Comparison of ENCODE assay signal across 7 cellular contexts in the genomic region with DNA sequence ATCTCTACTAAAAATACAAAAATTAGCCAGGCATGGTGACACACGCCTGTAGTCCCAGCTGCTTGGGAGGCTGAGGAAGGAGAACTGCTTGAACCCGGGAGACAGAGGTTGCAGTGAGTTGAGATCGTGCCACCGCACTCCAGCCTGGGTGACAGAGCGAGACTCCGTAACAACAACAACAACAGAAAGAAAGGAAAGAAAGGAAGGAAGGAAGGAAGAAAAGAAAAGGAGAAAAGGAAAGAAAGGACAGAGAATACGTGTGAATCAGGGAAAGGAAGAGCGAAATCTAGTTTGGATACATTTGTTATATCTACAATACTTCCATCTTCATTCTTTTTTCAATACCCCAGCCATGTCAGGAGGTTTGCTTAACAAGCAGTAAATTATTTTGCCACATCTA. TPM values are rescaled to one million over a fixed set of nuclear protein-coding genes. Genes with fewer than 3 reads are reported as not detected.
DNase-seq lines count a peak whose midpoint lies in the region; ATAC-seq and TF ChIP-seq lines count a peak whose summit lies in the region.
"Not testable (repeated sequence)": the region's sequence is repeated elsewhere in the genome, so short reads cannot be mapped to it uniquely, and the experiment has no call there.

No MANE protein-coding gene starts in this region.

- not testable (repeated sequence) for H3K27ac ChIP-seq in CD4-positive, CD25-positive, alpha-beta regulatory T cell (ENCODE audit: insufficient read depth, low read length, poor library complexity, severe bottlenecking)
- peak overlapping the region; percentile 96 for H3K27ac ChIP-seq in Karpas-422 (ENCODE audit: low read length)
- H3K27ac ChIP-seq in SU-DHL-6 (ENCODE audit: low read depth, low read length), result 0 out of 2 replicates have a peak overlapping the region, but pooled peaks have one; percentile 72

- H3K4me3 Mint-ChIP-seq in CD4-positive, CD25-positive, alpha-beta regulatory T cell, result peak overlapping the region in 2 of 4 donors; percentile 38 to 48
- not testable (repeated sequence) for H3K4me3 Mint-ChIP-seq in activated CD8-positive, alpha-beta T cell treated with anti-CD3 and anti-CD28 coated beads, Interleukin-2, amount 10 ng/mL, durations not matched to agents 7 days and 5 days; nephron progenitor cell
- peak overlapping the region; percentile 28 for H3K4me3 Mint-ChIP-seq in activated T-helper 2 cell treated with anti-CD3 and anti-CD28 coated beads, Interferon-gamma antibody, Interleukin-2, Interleukin-4, amounts not matched to agents 10 μg/mL and 5 μg/mL and 100 μg/mL, durations not matched to agents 14 hours and 24 hours and 36 hours (ENCODE audit: low read depth)
- peak overlapping the region; percentile 25 for H3K4me3 Mint-ChIP-seq in central memory CD8-positive, alpha-beta T cell

- not testable (repeated sequence) for ATAC-seq in CD4-positive, CD25-positive, alpha-beta regulatory T cell (ENCODE audit: low read depth in 2 of 2); activated CD8-positive, alpha-beta T cell treated with anti-CD3 and anti-CD28 coated beads, Interleukin-2, amount 10 ng/mL, durations not matched to agents 7 days and 5 days; central memory CD8-positive, alpha-beta T cell (replicated peaks; ENCODE audit: extremely low read depth, poor library complexity, severe bottlenecking)

- intact Hi-C loops in activated T-helper 2 cell treated with anti-CD3 and anti-CD28 coated beads, Interferon-gamma antibody, Interleukin-2, Interleukin-4, amounts not matched to agents 10 μg/mL and 5 μg/mL and 100 μg/mL, durations not matched to agents 14 hours and 24 hours and 36 hours (cut with micrococcal nuclease), result loop anchor here (5.0 to 10.0 kb wide), 3 partner anchors 842 to 1603 kb away; partner anchors contain the start of gene CDK1

- peak overlapping the region; percentile 15 to 80 (median 53) for H3K27ac Mint-ChIP-seq in CD4-positive, CD25-positive, alpha-beta regulatory T cell
- H3K27ac Mint-ChIP-seq in activated CD8-positive, alpha-beta T cell treated with anti-CD3 and anti-CD28 coated beads, Interleukin-2, amount 10 ng/mL, durations not matched to agents 7 days and 5 days, result peak overlapping the region; percentile 64
- peak overlapping the region; percentile 63 for H3K27ac Mint-ChIP-seq in activated T-helper 2 cell treated with anti-CD3 and anti-CD28 coated beads, Interferon-gamma antibody, Interleukin-2, Interleukin-4, amounts not matched to agents 10 μg/mL and 5 μg/mL and 100 μg/mL, durations not matched to agents 14 hours and 24 hours and 36 hours
- H3K27ac Mint-ChIP-seq in central memory CD8-positive, alpha-beta T cell (ENCODE audit: low read depth), result peak overlapping the region; percentile 80
- peak overlapping the region; percentile 50 for H3K27ac Mint-ChIP-seq in nephron progenitor cell

- H3K79me2 ChIP-seq in Karpas-422 (ENCODE audit: low read length), result peaks cover 92% of the 10 kb centered on the region
- peaks cover 91% of the 10 kb centered on the region for H3K79me2 ChIP-seq in SU-DHL-6 (ENCODE audit: insufficient read depth, low read length)

- DNase-seq in CD4-positive, CD25-positive, alpha-beta regulatory T cell; Karpas-422; activated CD8-positive, alpha-beta T cell treated with anti-CD3 and anti-CD28 coated beads, Interleukin-2, amount 10 ng/mL, durations not matched to agents 7 days and 5 days; activated T-helper 2 cell treated with anti-CD3 and anti-CD28 coated beads, Interferon-gamma antibody, Interleukin-2, Interleukin-4, amounts not matched to agents 10 μg/mL and 5 μg/mL and 100 μg/mL, durations not matched to agents 14 hours and 24 hours and 36 hours (ENCODE audit: low spot score); central memory CD8-positive, alpha-beta T cell (ENCODE audit: low spot score in 2 of 2); nephron progenitor cell: not testable (repeated sequence)

- POLR2A ChIA-PET in activated CD8-positive, alpha-beta T cell treated with anti-CD3 and anti-CD28 coated beads, Interleukin-2, amount 10 ng/mL, durations not matched to agents 7 days and 5 days (lab: Charles Lee), result interaction anchor here (2.4 kb wide), 1 partner anchor 21 kb away, joined by 19 read pairs; the partner anchor contains the start of gene CCDC6

- H3K27me3 ChIP-seq in CD4-positive, CD25-positive, alpha-beta regulatory T cell (ENCODE audit: control insufficient read depth, insufficient read depth, low read length); Karpas-422 (ENCODE audit: low read length); SU-DHL-6 (ENCODE audit: low read length): not testable (repeated sequence)

- not testable (repeated sequence) for H3K9me2 ChIP-seq in Karpas-422 (replicated peaks; ENCODE audit: insufficient read depth, low read length); SU-DHL-6 (replicated peaks; ENCODE audit: insufficient read depth, low read length)

- peaks cover 47% of the 10 kb centered on the region for H3K4me1 ChIP-seq in CD4-positive, CD25-positive, alpha-beta regulatory T cell (ENCODE audit: control insufficient read depth, insufficient read depth, low read length, poor library complexity, severe bottlenecking)
- peaks cover 91% of the 10 kb centered on the region for H3K4me1 ChIP-seq in Karpas-422 (ENCODE audit: low read length)

- H3K9me3 ChIP-seq in CD4-positive, CD25-positive, alpha-beta regulatory T cell (ENCODE audit: control insufficient read depth in 2 of 2, low read length in 2 of 2); Karpas-422 (ENCODE audit: low read length); SU-DHL-6 (ENCODE audit: insufficient read depth, low read length): not testable (repeated sequence)

- peaks cover 36 to 87% (median 74%) of the 10 kb centered on the region in 4 donors for H3K4me1 Mint-ChIP-seq in CD4-positive, CD25-positive, alpha-beta regulatory T cell
- H3K4me1 Mint-ChIP-seq in activated CD8-positive, alpha-beta T cell treated with anti-CD3 and anti-CD28 coated beads, Interleukin-2, amount 10 ng/mL, durations not matched to agents 7 days and 5 days (ENCODE audit: low read depth), result peaks cover 78% of the 10 kb centered on the region
- H3K4me1 Mint-ChIP-seq in activated T-helper 2 cell treated with anti-CD3 and anti-CD28 coated beads, Interferon-gamma antibody, Interleukin-2, Interleukin-4, amounts not matched to agents 10 μg/mL and 5 μg/mL and 100 μg/mL, durations not matched to agents 14 hours and 24 hours and 36 hours (ENCODE audit: low read depth), result peaks cover 80% of the 10 kb centered on the region
- H3K4me1 Mint-ChIP-seq in central memory CD8-positive, alpha-beta T cell, result peaks cover 88% of the 10 kb centered on the region
- peaks cover 24% of the 10 kb centered on the region for H3K4me1 Mint-ChIP-seq in nephron progenitor cell

- H3K36me3 Mint-ChIP-seq in CD4-positive, CD25-positive, alpha-beta regulatory T cell, result peaks cover 11% of the 10 kb centered on the region
- peaks cover 11% of the 10 kb centered on the region for H3K36me3 Mint-ChIP-seq in activated CD8-positive, alpha-beta T cell treated with anti-CD3 and anti-CD28 coated beads, Interleukin-2, amount 10 ng/mL, durations not matched to agents 7 days and 5 days (ENCODE audit: low read depth)
- H3K36me3 Mint-ChIP-seq in activated T-helper 2 cell treated with anti-CD3 and anti-CD28 coated beads, Interferon-gamma antibody, Interleukin-2, Interleukin-4, amounts not matched to agents 10 μg/mL and 5 μg/mL and 100 μg/mL, durations not matched to agents 14 hours and 24 hours and 36 hours (ENCODE audit: low read depth), result peaks cover 56% of the 10 kb centered on the region
- not testable (repeated sequence) for H3K36me3 Mint-ChIP-seq in central memory CD8-positive, alpha-beta T cell (ENCODE audit: insufficient read depth)
- H3K36me3 Mint-ChIP-seq in nephron progenitor cell (ENCODE audit: low read depth), result peaks cover 35% of the 10 kb centered on the region

- H4K20me1 ChIP-seq in Karpas-422 (ENCODE audit: insufficient read depth, low read depth, low read length), result not testable (repeated sequence)
- H4K20me1 ChIP-seq in SU-DHL-6 (ENCODE audit: low read depth, low read length), result peaks cover 36% of the 10 kb centered on the region

- 0 out of 2 replicates have a peak overlapping the region, but pooled peaks have one; percentile 15 for H3K9ac ChIP-seq in Karpas-422 (ENCODE audit: low read length)
- H3K9ac ChIP-seq in SU-DHL-6 (ENCODE audit: low read length), result not testable (repeated sequence)

- not testable (repeated sequence) for H3K9me3 Mint-ChIP-seq in CD4-positive, CD25-positive, alpha-beta regulatory T cell; activated CD8-positive, alpha-beta T cell treated with anti-CD3 and anti-CD28 coated beads, Interleukin-2, amount 10 ng/mL, durations not matched to agents 7 days and 5 days (ENCODE audit: insufficient read depth); activated T-helper 2 cell treated with anti-CD3 and anti-CD28 coated beads, Interferon-gamma antibody, Interleukin-2, Interleukin-4, amounts not matched to agents 10 μg/mL and 5 μg/mL and 100 μg/mL, durations not matched to agents 14 hours and 24 hours and 36 hours; central memory CD8-positive, alpha-beta T cell; nephron progenitor cell

- not testable (repeated sequence) for H3K4me3 ChIP-seq in CD4-positive, CD25-positive, alpha-beta regulatory T cell (ENCODE audit: low read depth, low read length); SU-DHL-6 (ENCODE audit: insufficient read depth, low read length, poor library complexity, severe bottlenecking)
- H3K4me3 ChIP-seq in Karpas-422 (ENCODE audit: low read length), result peak overlapping the region; percentile 50

- not testable (repeated sequence) for TF ChIP-seq CTCF in SU-DHL-6 (IDR thresholded peaks at IDR 0.05; ENCODE audit: insufficient read depth, low read length, poor library complexity, severe bottlenecking); nephron progenitor cell (IDR thresholded peaks at IDR 0.05)

- not testable (repeated sequence) for H3K36me3 ChIP-seq in CD4-positive, CD25-positive, alpha-beta regulatory T cell (ENCODE audit: control insufficient read depth, insufficient read depth, low read length); Karpas-422 (ENCODE audit: insufficient read depth, low read length); SU-DHL-6 (ENCODE audit: low read length)

- not testable (repeated sequence) for H2AFZ ChIP-seq in Karpas-422 (ENCODE audit: low read length); SU-DHL-6 (ENCODE audit: low read depth, low read length, severe bottlenecking)

- H3F3A ChIP-seq in SU-DHL-6 (ENCODE audit: insufficient read depth), result peaks cover 19% of the 10 kb centered on the region

- not testable (repeated sequence) for H3K27me3 Mint-ChIP-seq in CD4-positive, CD25-positive, alpha-beta regulatory T cell; activated CD8-positive, alpha-beta T cell treated with anti-CD3 and anti-CD28 coated beads, Interleukin-2, amount 10 ng/mL, durations not matched to agents 7 days and 5 days (ENCODE audit: low read depth); activated T-helper 2 cell treated with anti-CD3 and anti-CD28 coated beads, Interferon-gamma antibody, Interleukin-2, Interleukin-4, amounts not matched to agents 10 μg/mL and 5 μg/mL and 100 μg/mL, durations not matched to agents 14 hours and 24 hours and 36 hours (ENCODE audit: low read depth); central memory CD8-positive, alpha-beta T cell; nephron progenitor cell (ENCODE audit: low read depth, poor library complexity)

- CTCF ChIA-PET in activated CD8-positive, alpha-beta T cell treated with anti-CD3 and anti-CD28 coated beads, Interleukin-2, amount 10 ng/mL, durations not matched to agents 7 days and 5 days (lab: Charles Lee), result interaction anchor here (1.5 kb wide), 1 partner anchor 21 kb away, joined by 4 read pairs; no protein-coding TSS in a partner anchor

- H3K4me2 ChIP-seq in Karpas-422 (ENCODE audit: low read depth, low read length, poor library complexity, severe bottlenecking), result peak overlapping the region; percentile 79
- peak overlapping the region; percentile 56 for H3K4me2 ChIP-seq in SU-DHL-6 (ENCODE audit: low read depth, low read length, poor library complexity, severe bottlenecking)

RNA-seq across cellular contexts. Expression of gene CCDC6, which starts 21.5 kb away (rescaled TPM):
- 24.8 TPM for total RNA-seq in CD4-positive, CD25-positive, alpha-beta regulatory T cell
- polyA plus RNA-seq in CD4-positive, CD25-positive, alpha-beta regulatory T cell, result 1 to 10 TPM; 4.4 to 5.1 (median 4.8) TPM
- 25.7 and 50.9 TPM in 2 replicates for total RNA-seq in Karpas-422 (2014; rRNA removed; shearing (Covaris generic); ENCODE audit: low replicate concordance)
- total RNA-seq in activated CD8-positive, alpha-beta T cell treated with anti-CD3 and anti-CD28 coated beads, Interleukin-2, amount 10 ng/mL, durations not matched to agents 7 days and 5 days, result 10 to 100 TPM; 18.3 to 19.4 TPM
- total RNA-seq in activated T-helper 2 cell treated with anti-CD3 and anti-CD28 coated beads, Interferon-gamma antibody, Interleukin-2, Interleukin-4, amounts not matched to agents 10 μg/mL and 5 μg/mL and 100 μg/mL, durations not matched to agents 14 hours and 24 hours and 36 hours, result 61.5 and 63.1 TPM in 2 replicates
